ENCODE assay signal across 8 cellular contexts in genomic region chr16:85350973-85351372, GRCh38.
DNase-seq lines count a peak whose midpoint lies in the region; ATAC-seq and TF ChIP-seq lines count a peak whose summit lies in the region.

No MANE protein-coding gene starts in this region.

- H3K27ac ChIP-seq in right atrium auricular region (peak overlapping the region; percentile 46), suprapubic skin (peak overlapping the region; percentile 14)

- H3K4me1 ChIP-seq in right atrium auricular region, result peaks cover 0 to 27% of the 10 kb centered on the region in 2 donors
- H3K4me1 ChIP-seq in suprapubic skin, result peaks cover 64% of the 10 kb centered on the region

- no peak overlapping the region for H3K4me3 ChIP-seq in right atrium auricular region
- H3K4me3 ChIP-seq in suprapubic skin, result no peak overlapping the region

- TF ChIP-seq CTCF in right atrium auricular region (IDR thresholded peaks at IDR 0.05) (no peak), suprapubic skin (IDR thresholded peaks at IDR 0.05) (no peak)

- TF ChIP-seq EP300 in suprapubic skin (IDR thresholded peaks at IDR 0.05), result no peak

- H3K27me3 ChIP-seq in right atrium auricular region (no peaks in the 10 kb centered on the region), suprapubic skin (no peaks in the 10 kb centered on the region)

- ATAC-seq in GM18520 (IDR thresholded peaks at IDR 0.05; ENCODE audit: unreplicated experiment), result no peak
- ATAC-seq in activated T-cell treated with anti-CD3 and anti-CD28 coated beads, Interleukin-2, amount 50 U/mL, for 4 hours, result no peak
- no peak for ATAC-seq in HG03342 (IDR thresholded peaks at IDR 0.05; ENCODE audit: unreplicated experiment)

- H3K9me3 ChIP-seq in right atrium auricular region (no peaks in the 10 kb centered on the region), suprapubic skin (no peaks in the 10 kb centered on the region)

- DNase-seq in AG20443 (ENCODE audit: low spot score), result peak; percentile 85
- DNase-seq in NCI-H1417 (lab: John Stamatoyannopoulos, UW), result peak; percentile 64 to 93 (median 74)
- DNase-seq in amniotic stem cell (lab: John Stamatoyannopoulos, UW), result peak; percentile 93
- peak; percentile 76 for DNase-seq in right atrium auricular region (ENCODE audit: low spot score)
- DNase-seq in suprapubic skin (ENCODE audit: low spot score in 2 of 2), result peak; percentile 91 to 92
- no peak for DNase-seq in activated T-cell treated with anti-CD3 and anti-CD28 coated beads, Interleukin-2, amount 50 U/mL, for 4 hours

- TF ChIP-seq POLR2A in suprapubic skin (IDR thresholded peaks at IDR 0.05), result no peak

- H3K36me3 Mint-ChIP-seq in activated T-cell treated with anti-CD3 and anti-CD28 coated beads, Interleukin-2, amount 50 U/mL, for 4 hours (ENCODE audit: insufficient read depth), result no peaks in the 10 kb centered on the region

- 24% methylated on average over 4 of the region's 4 CpGs for WGBS in suprapubic skin

- no peaks in the 10 kb centered on the region for H3K27me3 Mint-ChIP-seq in activated T-cell treated with anti-CD3 and anti-CD28 coated beads, Interleukin-2, amount 50 U/mL, for 4 hours (ENCODE audit: low read depth)

- H3K4me3 Mint-ChIP-seq in activated T-cell treated with anti-CD3 and anti-CD28 coated beads, Interleukin-2, amount 50 U/mL, for 4 hours, result no peak overlapping the region

- peaks cover 6% of the 10 kb centered on the region for H3K9me3 Mint-ChIP-seq in activated T-cell treated with anti-CD3 and anti-CD28 coated beads, Interleukin-2, amount 50 U/mL, for 4 hours

- H3K36me3 ChIP-seq in right atrium auricular region, result no peaks in the 10 kb centered on the region
- no peaks in the 10 kb centered on the region for H3K36me3 ChIP-seq in suprapubic skin

- H3K4me1 Mint-ChIP-seq in activated T-cell treated with anti-CD3 and anti-CD28 coated beads, Interleukin-2, amount 50 U/mL, for 4 hours (ENCODE audit: low read depth), result no peaks in the 10 kb centered on the region
